10 cellular contexts compared by ENCODE assay signal in the genomic region with DNA sequence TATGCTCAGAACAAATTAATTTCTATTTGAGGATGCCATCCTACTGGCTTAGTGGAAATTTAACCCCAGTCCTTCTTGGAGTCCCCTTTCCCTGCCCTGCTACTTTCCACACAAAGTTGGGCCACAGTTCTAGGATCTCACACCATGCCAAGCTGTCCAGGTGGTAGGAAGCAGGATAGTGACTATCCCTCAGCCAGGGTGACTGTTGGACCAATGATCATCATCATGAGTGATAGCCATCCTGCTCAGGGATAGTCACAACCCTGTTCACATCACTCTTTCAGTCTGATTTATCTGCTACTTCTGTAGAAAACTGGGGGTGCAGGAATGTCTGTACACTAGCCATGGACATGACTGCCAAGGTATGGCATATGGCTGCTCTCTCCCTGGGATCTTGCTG. TPM values are rescaled to one million over a fixed set of nuclear protein-coding genes. Genes with fewer than 3 reads are reported as not detected.
"Had no signal": no experiment of that assay in that cellular context is flagged by ENCODE, and none has a peak within 500 bp of the region (broad histone marks: within the 10 kb centered on the region; RNA-seq: fewer than 3 reads in every experiment).

No MANE protein-coding gene starts in this region.

- H3K4me3 ChIP-seq: GM23338, HAP-1, K562 had no signal

- H3K4me1 Mint-ChIP-seq: GM23338 had no signal

- H2AFZ ChIP-seq: GM23338 had no signal

- FAIRE-seq: HTR-8/SVneo, K562 had no signal

- H3K9me3 Mint-ChIP-seq: GM23338, HFFc6 had no signal

- H3K4me2 ChIP-seq: GM23338 had no signal

- DNase-seq: H7, HFFc6, KG1 had no signal

- H3K36me3 ChIP-seq: HAP-1 had no signal

- H3K4me3 Mint-ChIP-seq: GM23338, HFFc6 had no signal

- H3K27ac Mint-ChIP-seq: GM23338, HFFc6 had no signal

- H3K9me3 ChIP-seq: HAP-1 had no signal

- H3K4me1 ChIP-seq: HAP-1 had no signal

- ATAC-seq: GM23338, HCT116, K562 had no signal

RNA-seq across cellular contexts. Expression of gene HRG, which starts 12.8 kb away (rescaled TPM):
- total RNA-seq: GM23338, H4, HFFc6, HT-29, K562 had no signal
- polyA plus RNA-seq: GM23338, K562 had no signal

RNA-seq across cellular contexts. Expression of gene FETUB, which starts 38.4 kb away (rescaled TPM):
- total RNA-seq: GM23338, H4, H7, HFFc6, HT-29, K562 had no signal
- polyA plus RNA-seq: K562 had no signal

RNA-seq across cellular contexts. Expression of gene KNG1, which starts 38.6 kb away (rescaled TPM):
- total RNA-seq: H4, H7, HFFc6, HT-29 had no signal
- polyA plus RNA-seq: GM23338, K562 had no signal
